25 cellular contexts compared by ENCODE assay signal in the genomic region with DNA sequence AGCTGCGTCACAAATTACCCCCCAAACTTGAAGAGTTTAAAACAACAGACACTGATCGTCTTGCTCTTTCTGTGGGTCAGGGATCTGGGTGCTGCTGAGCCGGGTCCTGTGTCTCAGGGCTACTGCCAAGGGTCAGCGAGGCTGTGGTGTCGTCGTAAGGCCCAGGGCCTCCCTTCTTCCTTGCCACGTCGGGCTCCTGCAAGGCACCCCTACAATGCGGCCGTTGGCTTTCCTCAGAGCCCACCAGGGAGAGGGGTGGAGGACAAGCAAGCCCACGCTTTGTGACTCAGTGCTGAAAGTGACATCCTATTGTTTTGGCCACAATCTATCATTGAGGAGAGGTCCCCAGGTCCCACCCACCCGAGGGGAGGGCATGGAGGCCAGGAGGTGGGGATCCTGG. TPM values are rescaled to one million over a fixed set of nuclear protein-coding genes. Genes with fewer than 3 reads are reported as not detected.
DNase-seq lines count a peak whose midpoint lies in the region; ATAC-seq, FAIRE-seq and TF ChIP-seq lines count a peak whose summit lies in the region.
"Had no signal": no experiment of that assay in that cellular context is flagged by ENCODE, and none has a peak within 500 bp of the region (broad histone marks: within the 10 kb centered on the region; RNA-seq: fewer than 3 reads in every experiment).

No MANE protein-coding gene starts in this region.

- DNase-seq in Right ventricle myocardium inferior (ENCODE audit: missing footprints) (peak; percentile 47), Right ventricle myocardium superior (no peak), endothelial cell of umbilical vein (ENCODE audit: low read depth, low spot score) (no peak), trophoblast cell (no peak), CD14-positive monocyte (ENCODE audit: low spot score) (no peak)
- DNase-seq: 8988T; ACHN; BE2C; DMS153; DND-41; KG1; MM.1S; NCI-H2029; NCI-H446; NCI-H524 treated with DMSO at 0.1 percent for 48 hours; NCI-H82; NK-92 treated with Interleukin-12 subunit alpha and Interleukin-12 subunit beta, amount 100 ng/mL, for 24 hours; PC-3; SHP77 had no signal

- TF ChIP-seq POLR2A in endothelial cell of umbilical vein (IDR thresholded peaks at IDR 0.05; ENCODE audit: low read depth, low read length): no peak
- no peak for TF ChIP-seq POLR2A in gastroesophageal sphincter (IDR thresholded peaks at IDR 0.05)

- no peak overlapping the region for H3K4ac ChIP-seq in trophoblast cell (ENCODE audit: low read depth, low read length)

- peaks cover 23% of the 10 kb centered on the region for H3K79me2 ChIP-seq in endothelial cell of umbilical vein (ENCODE audit: control insufficient read depth, insufficient read depth, low read length)
- H3K79me2 ChIP-seq in trophoblast cell (ENCODE audit: control insufficient read depth, insufficient read depth, low read length, poor library complexity): no peaks in the 10 kb centered on the region

- no peaks in the 10 kb centered on the region for H3K36me3 ChIP-seq in endothelial cell of umbilical vein (ENCODE audit: control insufficient read depth in 2 of 2, extremely low read depth in 1 of 2, insufficient read depth in 2 of 2, low read length in 2 of 2)
- no peaks in the 10 kb centered on the region for H3K36me3 ChIP-seq in trophoblast cell (ENCODE audit: control insufficient read depth in 1 of 2, insufficient read depth in 2 of 2, low read length in 2 of 2)
- H3K36me3 ChIP-seq in gastroesophageal sphincter: no peaks in the 10 kb centered on the region
- H3K36me3 ChIP-seq: BE2C had no signal

- no peak overlapping the region for H3K23ac ChIP-seq in trophoblast cell (ENCODE audit: low read length)

- FAIRE-seq in endothelial cell of umbilical vein (lab: Jason Lieb, UNC): no peak

- peak overlapping the region; percentile 54 for H2BK12ac ChIP-seq in trophoblast cell (ENCODE audit: low read length)

- peak overlapping the region; percentile 8 for H4K8ac ChIP-seq in trophoblast cell (ENCODE audit: low read depth, low read length)

- H2AK5ac ChIP-seq in trophoblast cell (ENCODE audit: low read length): peak overlapping the region; percentile 90

- H3K27me3 ChIP-seq in endothelial cell of umbilical vein (ENCODE audit: control insufficient read depth in 2 of 2, insufficient read depth in 2 of 2, low read length in 2 of 2) (no peaks in the 10 kb centered on the region), trophoblast cell (ENCODE audit: insufficient read depth, low read length) (no peaks in the 10 kb centered on the region), gastroesophageal sphincter (no peaks in the 10 kb centered on the region)
- H3K27me3 ChIP-seq: BE2C had no signal

- TF ChIP-seq CTCF in endothelial cell of umbilical vein (IDR thresholded peaks at IDR 0.05; ENCODE audit: extremely low read depth in 1 of 2, insufficient read depth in 1 of 2, low read depth in 1 of 2, low read length in 2 of 2): no peak
- no peak for TF ChIP-seq CTCF in gastroesophageal sphincter (IDR thresholded peaks at IDR 0.05)
- no peak for TF ChIP-seq CTCF in CD14-positive monocyte (IDR thresholded peaks at IDR 0.05)

- no peaks in the 10 kb centered on the region for H4K20me1 ChIP-seq in endothelial cell of umbilical vein (replicated peaks; ENCODE audit: control insufficient read depth, extremely low read depth, insufficient read depth, low read length)

- ATAC-seq in Right ventricle myocardium inferior: no peak
- no peak for ATAC-seq in Right ventricle myocardium superior (ENCODE audit: poor library complexity)
- no peak for ATAC-seq in HG03108 (IDR thresholded peaks at IDR 0.05; ENCODE audit: unreplicated experiment)
- no peak for ATAC-seq in gastroesophageal sphincter
- ATAC-seq: HCT116, PC-3 had no signal

- POLR2A ChIA-PET in endothelial cell of umbilical vein (lab: Charles Lee): interaction anchor here (2.6 kb wide), 1 partner anchor 9 kb away, joined by 26 read pairs; no protein-coding TSS in a partner anchor

- peaks cover 7% of the 10 kb centered on the region for H3K79me1 ChIP-seq in trophoblast cell (ENCODE audit: low read length)

- intact Hi-C loops in Right ventricle myocardium inferior (cut with DNase I): no loop called here
- intact Hi-C loops in Right ventricle myocardium superior (cut with DNase I): no loop called here
- intact Hi-C loops in endothelial cell of umbilical vein (cut with micrococcal nuclease): no loop called here
- intact Hi-C loops in CD14-positive monocyte (cut with micrococcal nuclease): no loop called here

- H3K9me3 ChIP-seq in endothelial cell of umbilical vein (replicated peaks; ENCODE audit: control insufficient read depth, insufficient read depth, low read length): no peaks in the 10 kb centered on the region
- no peaks in the 10 kb centered on the region for H3K9me3 ChIP-seq in trophoblast cell (ENCODE audit: insufficient read depth, low read depth, low read length)
- no peaks in the 10 kb centered on the region for H3K9me3 ChIP-seq in gastroesophageal sphincter
- H3K9me3 ChIP-seq: BE2C had no signal

- H3K36me3 Mint-ChIP-seq in CD14-positive monocyte: no peaks in the 10 kb centered on the region

- CTCF ChIA-PET in endothelial cell of umbilical vein (lab: Charles Lee): no interaction called here

- H3K9ac ChIP-seq in endothelial cell of umbilical vein (replicated peaks; ENCODE audit: extremely low read depth, insufficient read depth, low read length) (no peak overlapping the region), trophoblast cell (ENCODE audit: low read length) (no peak overlapping the region)

- peak overlapping the region; percentile 97 for H3K27ac ChIP-seq in endothelial cell of umbilical vein (ENCODE audit: insufficient read depth, low read depth, low read length)
- H3K27ac ChIP-seq in trophoblast cell (ENCODE audit: low read depth, low read length): no peak overlapping the region
- no peak overlapping the region for H3K27ac ChIP-seq in gastroesophageal sphincter

- no peak overlapping the region for H2BK120ac ChIP-seq in trophoblast cell (ENCODE audit: insufficient read depth, low read length, poor library complexity)

- no peak overlapping the region for H2BK5ac ChIP-seq in trophoblast cell (ENCODE audit: low read depth, low read length, poor library complexity)

- WGBS in trophoblast cell (ENCODE audit: extremely low coverage, insufficient coverage, insufficient read length): no CpG with 5 or more reads among the region's 12 CpGs
- WGBS in gastroesophageal sphincter (ENCODE audit: low coverage in 1 of 2), 2 donors: 91 to 100% methylated on average over 2 to 4 of the region's 12 CpGs

- no peaks in the 10 kb centered on the region for H3K4me1 Mint-ChIP-seq in CD14-positive monocyte

- TF ChIP-seq EP300 in gastroesophageal sphincter (IDR thresholded peaks at IDR 0.05): no peak

- H3K27me3 Mint-ChIP-seq in CD14-positive monocyte (ENCODE audit: low read depth in 3 of 3): peaks cover 15 to 16% (median 16%) of the 10 kb centered on the region in 3 donors

- peaks cover 39% of the 10 kb centered on the region for H3K4me1 ChIP-seq in endothelial cell of umbilical vein (ENCODE audit: control insufficient read depth, extremely low read depth, insufficient read depth, low read length)
- H3K4me1 ChIP-seq in trophoblast cell (ENCODE audit: control insufficient read depth in 1 of 2, insufficient read depth in 2 of 2, low read length in 2 of 2): peaks cover 15 to 23% of the 10 kb centered on the region in 2 experiments
- H3K4me1 ChIP-seq in gastroesophageal sphincter: peaks cover 0 to 18% (median 0%) of the 10 kb centered on the region in 3 donors
- H3K4me1 ChIP-seq: BE2C had no signal

- peak overlapping the region; percentile 68 for H3K14ac ChIP-seq in trophoblast cell (ENCODE audit: low read length)

- H3K9me1 ChIP-seq in endothelial cell of umbilical vein (replicated peaks; ENCODE audit: control insufficient read depth, extremely low read depth, insufficient read depth, low read length): no peaks in the 10 kb centered on the region

- H3K27ac Mint-ChIP-seq in CD14-positive monocyte: no peak overlapping the region

- H4K12ac ChIP-seq in trophoblast cell (ENCODE audit: low read depth, low read length): no peak overlapping the region

- BruUV-seq in endothelial cell of umbilical vein (replicated peaks; lab: Mats Ljungman, UMichigan): no TSS peak

- no peak overlapping the region for H3K18ac ChIP-seq in trophoblast cell (ENCODE audit: low read length)

- no peak overlapping the region for H3K4me3 Mint-ChIP-seq in CD14-positive monocyte

- H3K4me3 ChIP-seq in endothelial cell of umbilical vein (replicated peaks in 1 of 3; ENCODE audit: insufficient read depth in 1 of 3, low read depth in 1 of 3, low read length in 3 of 3): no peak overlapping the region
- H3K4me3 ChIP-seq in trophoblast cell (ENCODE audit: low read depth, low read length): no peak overlapping the region
- no peak overlapping the region for H3K4me3 ChIP-seq in gastroesophageal sphincter

- H3K4me2 ChIP-seq in endothelial cell of umbilical vein (ENCODE audit: insufficient read depth, low read length) (no peak overlapping the region), trophoblast cell (ENCODE audit: low read length) (no peak overlapping the region)

- dilution Hi-C loops in endothelial cell of umbilical vein (cut with MboI; ENCODE audit: extremely low pct_ligation_motif_present, low sequenced_read_pairs): no loop called here

- peaks cover 0 to 5% (median 0%) of the 10 kb centered on the region in 7 donors for H3K9me3 Mint-ChIP-seq in CD14-positive monocyte

- peak overlapping the region; percentile 52 for H4K91ac ChIP-seq in trophoblast cell (ENCODE audit: low read depth, low read length)

- H2AFZ ChIP-seq in endothelial cell of umbilical vein (ENCODE audit: low read depth, low read length): no peak overlapping the region
- H2AFZ ChIP-seq in trophoblast cell (ENCODE audit: insufficient read depth, low read length, poor library complexity): no peak overlapping the region

RNA-seq across cellular contexts. Expression of a gene that starts 7.7 kb away (rescaled TPM):
- 97.6 TPM for total RNA-seq in Right ventricle myocardium inferior
- total RNA-seq in Right ventricle myocardium superior: 99.1 TPM
- 363 and 394 TPM in 2 replicates for total RNA-seq in endothelial cell of umbilical vein
- polyA plus RNA-seq in endothelial cell of umbilical vein: 414 and 436 TPM in 2 replicates
- polyA plus RNA-seq in endothelial cell of umbilical vein (2011; cell fraction: cytosol; rRNA removed): 349 and 462 TPM in 2 replicates
- 354 and 389 TPM in 2 replicates for polyA plus RNA-seq in endothelial cell of umbilical vein (2011; cell fraction: nucleus; rRNA removed)
- polyA plus RNA-seq in endothelial cell of umbilical vein (2012): 254 and 300 TPM in 2 replicates
- polyA minus RNA-seq in endothelial cell of umbilical vein: 209 and 240 TPM in 2 replicates
- 1.9 TPM for polyA minus RNA-seq in endothelial cell of umbilical vein (2011; cell fraction: cytosol; rRNA and poly(A)+ RNA removed)
- polyA minus RNA-seq in endothelial cell of umbilical vein (2011; cell fraction: nucleus; rRNA and poly(A)+ RNA removed): 110 and 175 TPM in 2 replicates
- 88.4 and 91.1 TPM in 2 replicates for polyA plus RNA-seq in trophoblast cell (2013)
- 100 to 1,000 TPM in 1 of 4 donors, 10 to 100 TPM in 3; 40.4 to 106 (median 47.0) TPM for total RNA-seq in gastroesophageal sphincter
- polyA plus RNA-seq in CD14-positive monocyte: not detected

RNA-seq across cellular contexts. Expression of a gene that starts 8.6 kb away (rescaled TPM):
- total RNA-seq in Right ventricle myocardium inferior (not detected), Right ventricle myocardium superior (not detected), endothelial cell of umbilical vein (not detected in 2 replicates), gastroesophageal sphincter (not detected)
- polyA plus RNA-seq in endothelial cell of umbilical vein (not detected in 2 replicates), CD14-positive monocyte (not detected)
- not detected in 2 replicates for polyA plus RNA-seq in endothelial cell of umbilical vein (2011; cell fraction: cytosol; rRNA removed)
- not detected in 2 replicates for polyA plus RNA-seq in endothelial cell of umbilical vein (2011; cell fraction: nucleus; rRNA removed)
- polyA plus RNA-seq in endothelial cell of umbilical vein (2012): 0.14 TPM in 1 of 2 replicates, not detected in the other
- not detected in 2 replicates for polyA minus RNA-seq in endothelial cell of umbilical vein
- polyA minus RNA-seq in endothelial cell of umbilical vein (2011; cell fraction: cytosol; rRNA and poly(A)+ RNA removed): not detected
- polyA minus RNA-seq in endothelial cell of umbilical vein (2011; cell fraction: nucleus; rRNA and poly(A)+ RNA removed): not detected in 2 replicates
- polyA plus RNA-seq in trophoblast cell (2013): 0.06 and 0.08 TPM in 2 replicates
- total RNA-seq: H4, HT1080, PC-3, SK-MEL-5 had no signal

RNA-seq across cellular contexts. Expression of a gene that starts 14.9 kb away (rescaled TPM):
- total RNA-seq in Right ventricle myocardium inferior (57.2 TPM), Right ventricle myocardium superior (54.3 TPM), endothelial cell of umbilical vein (0.76 and 1.1 TPM in 2 replicates), gastroesophageal sphincter (1 to 10 TPM in 2 of 4 donors, under 1 TPM in 2; 0.10 to 2.0 (median 1.1) TPM)
- polyA plus RNA-seq in endothelial cell of umbilical vein (0.90 and 1.4 TPM in 2 replicates), CD14-positive monocyte (under 1 TPM; 0.08 to 0.61 TPM)
- 0.28 and 0.59 TPM in 2 replicates for polyA plus RNA-seq in endothelial cell of umbilical vein (2011; cell fraction: cytosol; rRNA removed)
- 4.5 and 5.4 TPM in 2 replicates for polyA plus RNA-seq in endothelial cell of umbilical vein (2011; cell fraction: nucleus; rRNA removed)
- 0.41 and 0.49 TPM in 2 replicates for polyA plus RNA-seq in endothelial cell of umbilical vein (2012)
- polyA minus RNA-seq in endothelial cell of umbilical vein: 0.51 and 0.81 TPM in 2 replicates
- not detected for polyA minus RNA-seq in endothelial cell of umbilical vein (2011; cell fraction: cytosol; rRNA and poly(A)+ RNA removed)
- 1.3 and 2.4 TPM in 2 replicates for polyA minus RNA-seq in endothelial cell of umbilical vein (2011; cell fraction: nucleus; rRNA and poly(A)+ RNA removed)
- 0.42 and 0.44 TPM in 2 replicates for polyA plus RNA-seq in trophoblast cell (2013)

RNA-seq across cellular contexts. Expression of a gene that starts 56.5 kb away (rescaled TPM):
- 6.2 TPM for total RNA-seq in Right ventricle myocardium inferior
- total RNA-seq in Right ventricle myocardium superior: 6.1 TPM
- 1.4 and 1.8 TPM in 2 replicates for total RNA-seq in endothelial cell of umbilical vein
- polyA plus RNA-seq in endothelial cell of umbilical vein: 0.64 and 0.92 TPM in 2 replicates
- 1.8 and 2.2 TPM in 2 replicates for polyA plus RNA-seq in endothelial cell of umbilical vein (2011; cell fraction: cytosol; rRNA removed)
- polyA plus RNA-seq in endothelial cell of umbilical vein (2011; cell fraction: nucleus; rRNA removed): 0.90 and 1.3 TPM in 2 replicates
- 3.3 and 8.5 TPM in 2 replicates for polyA plus RNA-seq in endothelial cell of umbilical vein (2012)
- 0.24 and 0.70 TPM in 2 replicates for polyA minus RNA-seq in endothelial cell of umbilical vein
- polyA minus RNA-seq in endothelial cell of umbilical vein (2011; cell fraction: cytosol; rRNA and poly(A)+ RNA removed): 2.8 TPM
- 0.29 and 0.48 TPM in 2 replicates for polyA minus RNA-seq in endothelial cell of umbilical vein (2011; cell fraction: nucleus; rRNA and poly(A)+ RNA removed)
- 2.1 TPM in 2 replicates for polyA plus RNA-seq in trophoblast cell (2013)
- 1 to 10 TPM in 2 of 4 donors, under 1 TPM in 2; 0.40 to 1.4 (median 0.85) TPM for total RNA-seq in gastroesophageal sphincter
- polyA plus RNA-seq in CD14-positive monocyte: 1 to 10 TPM; 1.0 TPM

Comparison
In these comparisons a context has a peak if more than half of its experiments do, and no peak if none do; other contexts are left out.
1. RNA of a gene that starts 14.9 kb away (total RNA-seq): 57.2 TPM in Right ventricle myocardium inferior (single experiment) and 54.3 TPM in Right ventricle myocardium superior (single experiment); 0.10 to 2.0 TPM in gastroesophageal sphincter and 0.76 to 1.1 TPM in endothelial cell of umbilical vein; every median in the first group is over 10 times any median in the second.